In the genomic region with DNA sequence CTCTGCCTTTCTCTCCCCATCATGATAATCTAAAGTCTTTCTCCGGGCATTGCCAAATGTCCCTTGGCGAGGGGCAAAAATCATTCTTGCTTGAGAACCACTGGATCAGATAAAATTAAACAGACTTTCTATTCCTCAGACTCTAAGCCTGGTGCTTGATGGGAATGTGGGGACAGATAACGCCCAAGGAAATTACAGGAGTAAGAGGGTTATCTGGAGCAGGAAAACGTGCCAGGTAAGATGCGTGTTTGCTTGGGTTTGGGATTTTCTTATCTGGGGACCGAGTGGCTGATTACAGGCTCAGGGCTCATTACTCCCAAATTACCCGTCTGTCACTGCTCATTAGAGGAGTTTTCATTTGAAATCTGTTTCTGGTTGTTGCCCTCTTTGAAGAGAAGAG, we compare ENCODE assay signal across 14 cellular contexts.
DNase-seq lines count a peak whose midpoint lies in the region; ATAC-seq, FAIRE-seq and TF ChIP-seq lines count a peak whose summit lies in the region.
"Had no signal": no experiment of that assay in that cellular context is flagged by ENCODE, and none has a peak within 500 bp of the region (broad histone marks: within the 10 kb centered on the region; RNA-seq: fewer than 3 reads in every experiment).

No MANE protein-coding gene starts in this region.

- TF ChIP-seq RAD21 in K562 (CRISPR knock-in tag; conservative IDR thresholded peaks at IDR 0.05 in 1 of 2, IDR thresholded peaks at IDR 0.05 in 1 of 2) = no peak

- no peak overlapping the region for H2BK5ac ChIP-seq in neuronal stem cell (ENCODE audit: low read length)

- no peaks in the 10 kb centered on the region for H3K79me1 ChIP-seq in neuronal stem cell (ENCODE audit: low read depth, low read length)

- H2BK120ac ChIP-seq in neuronal stem cell (ENCODE audit: low read depth, low read length) = no peak overlapping the region

- POLR2A ChIA-PET in K562 (lab: Yijun Ruan, JAX) = interaction anchor here (0.6 to 1.0 kb wide), 2 partner anchors 9 to 16 kb away, joined by 4 read pairs; no protein-coding TSS in a partner anchor

- BruUV-seq in K562 (replicated peaks; lab: Mats Ljungman, UMichigan) = no TSS peak

- no peak overlapping the region for H2AK5ac ChIP-seq in neuronal stem cell (ENCODE audit: low read depth, low read length)

- no peaks in the 10 kb centered on the region for H3K79me2 ChIP-seq in K562 (ENCODE audit: control insufficient read depth, insufficient read depth, low read length)

- no peak overlapping the region for H3K4me3 ChIP-seq in K562
- H3K4me3 ChIP-seq in neuronal stem cell (ENCODE audit: low read length in 2 of 2) = no peak overlapping the region
- H3K4me3 ChIP-seq: A549, GM12878, GM23338 had no signal

- DNase-seq in NCI-H524 (lab: John Stamatoyannopoulos, UW) (peak; percentile 66 to 80), NCI-H69 (lab: John Stamatoyannopoulos, UW) (peak; percentile 73), K562 (ENCODE audit: extremely low read depth in 1 of 4, low spot score in 3 of 4) (no peak), neuronal stem cell (ENCODE audit: low spot score) (peak; percentile 18), cortex of kidney (lab: John Stamatoyannopoulos, UW) (no peak), GM12891 (ENCODE audit: insufficient read length, low spot score) (no peak), nucleus accumbens (lab: John Stamatoyannopoulos, UW) (no peak)
- DNase-seq: CD8-positive, alpha-beta T cell; COR-L47; H7 had no signal

- no peak for TF ChIP-seq CTCF in K562 (IDR thresholded peaks at IDR 0.05 in 2 of 3, conservative IDR thresholded peaks at IDR 0.05 in 1 of 3; ENCODE audit: insufficient read depth in 2 of 3, low read depth in 1 of 3, low read length in 3 of 3)

- H3K9me3 ChIP-seq in K562 (replicated peaks; ENCODE audit: control insufficient read depth, insufficient read depth, low read depth, low read length) (no peaks in the 10 kb centered on the region; the same call in 1 of the 2 replicates), neuronal stem cell (replicated peaks in 1 of 2; ENCODE audit: control insufficient read depth in 2 of 2, insufficient read depth in 1 of 2, low read depth in 1 of 2, low read length in 2 of 2) (peaks cover 0 to 2% of the 10 kb centered on the region in 2 donors)

- no peak overlapping the region for H4K91ac ChIP-seq in neuronal stem cell (ENCODE audit: low read depth, low read length, poor library complexity)

- H4K20me1 ChIP-seq in K562 (replicated peaks; ENCODE audit: control insufficient read depth, insufficient read depth, low read length) = no peaks in the 10 kb centered on the region

- no peak overlapping the region for H3K14ac ChIP-seq in neuronal stem cell (ENCODE audit: low read length)

- H3K4me1 ChIP-seq in K562 (replicated peaks in 1 of 2; ENCODE audit: control insufficient read depth in 2 of 2, insufficient read depth in 2 of 2, low read length in 2 of 2) (peaks cover 0 to 11% of the 10 kb centered on the region in 2 experiments; a peak in 2 of 5 replicates), neuronal stem cell (ENCODE audit: control insufficient read depth in 2 of 2, insufficient read depth in 1 of 2, low read depth in 1 of 2, low read length in 2 of 2) (peaks cover 0 to 13% of the 10 kb centered on the region in 2 donors)
- H3K4me1 ChIP-seq: A549 had no signal

- no peak overlapping the region for H2BK15ac ChIP-seq in neuronal stem cell (ENCODE audit: low read length)

- ATAC-seq in K562 = no peak
- ATAC-seq: A549; CD8-positive, alpha-beta T cell; GM12878; GM23338 had no signal

- no peak overlapping the region for H3K18ac ChIP-seq in neuronal stem cell (ENCODE audit: low read length)

- no peak overlapping the region for H4K8ac ChIP-seq in neuronal stem cell (ENCODE audit: low read depth, low read length)

- no peak for TF ChIP-seq EP300 in K562 (IDR thresholded peaks at IDR 0.05; ENCODE audit: low read length)

- no peaks in the 10 kb centered on the region for H3K9me1 ChIP-seq in K562 (ENCODE audit: control insufficient read depth, insufficient read depth, low read length)

- no peak overlapping the region for H3K27ac ChIP-seq in K562 (ENCODE audit: extremely low read depth, low read depth, low read length)
- no peak overlapping the region for H3K27ac ChIP-seq in neuronal stem cell (replicated peaks; ENCODE audit: low read length)
- H3K27ac ChIP-seq: A549 had no signal

- H3K4ac ChIP-seq in neuronal stem cell (ENCODE audit: low read length) = no peak overlapping the region

- H3K36me3 ChIP-seq in K562 (ENCODE audit: control insufficient read depth, insufficient read depth, low read length) = no peaks in the 10 kb centered on the region
- H3K36me3 ChIP-seq in neuronal stem cell (replicated peaks in 1 of 2; ENCODE audit: control insufficient read depth in 2 of 2, insufficient read depth in 2 of 2, low read length in 2 of 2) = no peaks in the 10 kb centered on the region

- H3K23ac ChIP-seq in neuronal stem cell (ENCODE audit: low read depth, low read length, poor library complexity) = no peak overlapping the region

- H3K27me3 ChIP-seq in K562 (ENCODE audit: control insufficient read depth in 2 of 2, insufficient read depth in 2 of 2, low read length in 2 of 2) (peaks cover 14% of the 10 kb centered on the region in 2 experiments), neuronal stem cell (ENCODE audit: control insufficient read depth in 3 of 3, insufficient read depth in 3 of 3, low read depth in 1 of 3, low read length in 3 of 3) (no peaks in the 10 kb centered on the region)

- H3K9ac ChIP-seq in K562 (ENCODE audit: insufficient read depth in 1 of 2, low read depth in 2 of 2, low read length in 2 of 2) (no peak overlapping the region), neuronal stem cell (ENCODE audit: low read depth, low read length, poor library complexity) (no peak overlapping the region)

- 1% methylated on average over 7 of the region's 7 CpGs for WGBS in K562 (ENCODE audit: insufficient coverage, low coverage, missing lambda C conversion rate)
- no CpG with 5 or more reads among the region's 7 CpGs for WGBS in neuronal stem cell (ENCODE audit: extremely low coverage in 2 of 2, insufficient read length in 2 of 2, insufficient replicate concordance in 1 of 2), 2 donors

- H2BK12ac ChIP-seq in neuronal stem cell (ENCODE audit: low read length) = no peak overlapping the region

- TF ChIP-seq POLR2A in K562 (conservative IDR thresholded peaks at IDR 0.05) = no peak
- TF ChIP-seq POLR2A in GM12891 (IDR thresholded peaks at IDR 0.05; ENCODE audit: low read depth, low read length) = no peak

- intact Hi-C loops in K562 (cut with micrococcal nuclease) = no loop called here

- in situ Hi-C loops in K562 (cut with MboI) = no loop called here

- CTCF ChIA-PET in K562 (lab: Yijun Ruan, JAX; ENCODE audit: low intra/inter-chr PET ratio) = no interaction called here

- FAIRE-seq in K562 (lab: Jason Lieb, UNC) (peak; percentile 66), GM12891 (lab: Jason Lieb, UNC) (no peak)
- FAIRE-seq: A549, D721Med, GM12878 had no signal

- H3K4me2 ChIP-seq in K562 (ENCODE audit: insufficient read depth, low read length) = no peak overlapping the region
- no peak overlapping the region for H3K4me2 ChIP-seq in neuronal stem cell (ENCODE audit: insufficient read depth, low read length, poor library complexity, severe bottlenecking)
- H3K4me2 ChIP-seq: A549, GM23338 had no signal

- H2AFZ ChIP-seq in K562 (ENCODE audit: low read depth, low read length) (no peak overlapping the region), neuronal stem cell (ENCODE audit: low read length) (no peak overlapping the region)
- H2AFZ ChIP-seq: GM23338 had no signal

TF ChIP-seq in K562, 482 proteins besides CTCF, POLR2A, EP300 and RAD21 (continues in another document):
- 0 out of 4 replicates have a peak, but pooled peaks of 1 of the 2 experiments have one; percentile 33 for TF ChIP-seq MAZ (CRISPR knock-in tag; conservative IDR thresholded peaks at IDR 0.05 in 1 of 2, IDR thresholded peaks at IDR 0.05 in 1 of 2)
- TF ChIP-seq, protein P1, sequence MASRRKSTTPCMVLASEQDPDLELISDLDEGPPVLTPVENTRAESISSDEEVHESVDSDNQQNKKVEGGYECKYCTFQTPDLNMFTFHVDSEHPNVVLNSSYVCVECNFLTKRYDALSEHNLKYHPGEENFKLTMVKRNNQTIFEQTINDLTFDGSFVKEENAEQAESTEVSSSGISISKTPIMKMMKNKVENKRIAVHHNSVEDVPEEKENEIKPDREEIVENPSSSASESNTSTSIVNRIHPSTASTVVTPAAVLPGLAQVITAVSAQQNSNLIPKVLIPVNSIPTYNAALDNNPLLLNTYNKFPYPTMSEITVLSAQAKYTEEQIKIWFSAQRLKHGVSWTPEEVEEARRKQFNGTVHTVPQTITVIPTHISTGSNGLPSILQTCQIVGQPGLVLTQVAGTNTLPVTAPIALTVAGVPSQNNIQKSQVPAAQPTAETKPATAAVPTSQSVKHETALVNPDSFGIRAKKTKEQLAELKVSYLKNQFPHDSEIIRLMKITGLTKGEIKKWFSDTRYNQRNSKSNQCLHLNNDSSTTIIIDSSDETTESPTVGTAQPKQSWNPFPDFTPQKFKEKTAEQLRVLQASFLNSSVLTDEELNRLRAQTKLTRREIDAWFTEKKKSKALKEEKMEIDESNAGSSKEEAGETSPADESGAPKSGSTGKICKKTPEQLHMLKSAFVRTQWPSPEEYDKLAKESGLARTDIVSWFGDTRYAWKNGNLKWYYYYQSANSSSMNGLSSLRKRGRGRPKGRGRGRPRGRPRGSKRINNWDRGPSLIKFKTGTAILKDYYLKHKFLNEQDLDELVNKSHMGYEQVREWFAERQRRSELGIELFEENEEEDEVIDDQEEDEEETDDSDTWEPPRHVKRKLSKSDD (conservative IDR thresholded peaks at IDR 0.05; ENCODE audit: low read length) = no peak

TF ChIP-seq in GM12891, 5 proteins besides CTCF, POLR2A, EP300 and RAD21:
- TF ChIP-seq POLR2AphosphoS5 (IDR thresholded peaks at IDR 0.05; ENCODE audit: low read depth, low read length) (no peak), POU2F2 (IDR thresholded peaks at IDR 0.05; ENCODE audit: low read depth, low read length) (no peak), SPI1 (IDR thresholded peaks at IDR 0.05; ENCODE audit: low read depth, low read length) (no peak), TAF1 (IDR thresholded peaks at IDR 0.05; ENCODE audit: low read depth, low read length) (no peak), PAX5 (IDR thresholded peaks at IDR 0.05; ENCODE audit: insufficient read depth, low read length, severe bottlenecking) (no peak)

Comparison
In these comparisons a context has a peak if more than half of its experiments do, and no peak if none do; other contexts are left out.
1. DNase-seq: peak in NCI-H524 (2 of 2), NCI-H69 (single experiment) and neuronal stem cell (single experiment); none in K562 (0 of 4), cortex of kidney (single experiment), GM12891 (single experiment) and nucleus accumbens (0 of 56).